In the genomic region with DNA sequence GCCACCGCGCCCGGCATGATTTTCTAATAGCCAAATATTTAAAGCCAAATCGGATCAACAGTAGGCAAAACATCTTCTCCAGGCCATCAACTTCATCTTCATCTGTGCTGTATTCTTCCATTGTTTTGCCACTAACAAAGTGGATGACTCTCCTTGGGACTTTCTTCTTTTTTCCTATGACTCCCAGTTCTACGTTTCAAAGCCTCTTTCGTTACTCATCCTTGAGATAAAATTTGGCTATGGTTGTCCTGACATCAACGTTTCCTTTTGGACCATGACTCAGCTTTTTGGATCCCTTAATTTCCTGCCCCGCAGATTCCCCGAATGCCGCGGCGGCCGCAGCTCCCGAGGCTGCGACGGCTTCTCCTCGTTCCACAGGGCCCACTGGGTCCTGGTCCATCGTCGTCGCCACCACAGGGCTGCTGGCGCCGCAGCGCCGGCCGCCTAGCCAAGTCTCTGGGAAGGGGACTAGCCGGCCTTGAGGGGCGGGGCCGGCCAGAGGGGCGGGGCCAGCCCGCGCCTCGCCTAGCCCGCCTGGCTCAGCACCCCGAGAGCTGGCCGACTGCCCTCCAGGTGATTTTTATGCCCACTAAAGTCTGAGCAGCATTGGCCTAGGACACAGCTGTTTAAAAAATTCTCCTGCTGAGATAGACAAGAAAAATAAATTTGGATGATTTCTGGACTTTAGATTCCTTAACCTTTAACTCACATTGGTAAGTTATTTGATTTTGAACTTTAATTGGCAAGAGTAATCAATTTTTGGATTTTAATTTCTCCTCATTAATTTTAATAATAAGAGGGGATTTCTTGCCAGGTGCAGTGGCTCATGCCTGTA, we compare ENCODE assay signal across 1 cellular context.
TF ChIP-seq lines count a peak whose summit lies in the region.

No MANE protein-coding gene starts in this region.

TF ChIP-seq in K562, 482 proteins besides CTCF, POLR2A, EP300 and RAD21 (continued from another document and continues in another):
- TF ChIP-seq, protein P1, sequence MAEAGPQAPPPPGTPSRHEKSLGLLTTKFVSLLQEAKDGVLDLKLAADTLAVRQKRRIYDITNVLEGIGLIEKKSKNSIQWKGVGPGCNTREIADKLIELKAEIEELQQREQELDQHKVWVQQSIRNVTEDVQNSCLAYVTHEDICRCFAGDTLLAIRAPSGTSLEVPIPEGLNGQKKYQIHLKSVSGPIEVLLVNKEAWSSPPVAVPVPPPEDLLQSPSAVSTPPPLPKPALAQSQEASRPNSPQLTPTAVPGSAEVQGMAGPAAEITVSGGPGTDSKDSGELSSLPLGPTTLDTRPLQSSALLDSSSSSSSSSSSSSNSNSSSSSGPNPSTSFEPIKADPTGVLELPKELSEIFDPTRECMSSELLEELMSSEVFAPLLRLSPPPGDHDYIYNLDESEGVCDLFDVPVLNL (CRISPR knock-in tag; IDR thresholded peaks at IDR 0.05; ENCODE audit: low read depth) = no peak
- TF ChIP-seq, protein P2, sequence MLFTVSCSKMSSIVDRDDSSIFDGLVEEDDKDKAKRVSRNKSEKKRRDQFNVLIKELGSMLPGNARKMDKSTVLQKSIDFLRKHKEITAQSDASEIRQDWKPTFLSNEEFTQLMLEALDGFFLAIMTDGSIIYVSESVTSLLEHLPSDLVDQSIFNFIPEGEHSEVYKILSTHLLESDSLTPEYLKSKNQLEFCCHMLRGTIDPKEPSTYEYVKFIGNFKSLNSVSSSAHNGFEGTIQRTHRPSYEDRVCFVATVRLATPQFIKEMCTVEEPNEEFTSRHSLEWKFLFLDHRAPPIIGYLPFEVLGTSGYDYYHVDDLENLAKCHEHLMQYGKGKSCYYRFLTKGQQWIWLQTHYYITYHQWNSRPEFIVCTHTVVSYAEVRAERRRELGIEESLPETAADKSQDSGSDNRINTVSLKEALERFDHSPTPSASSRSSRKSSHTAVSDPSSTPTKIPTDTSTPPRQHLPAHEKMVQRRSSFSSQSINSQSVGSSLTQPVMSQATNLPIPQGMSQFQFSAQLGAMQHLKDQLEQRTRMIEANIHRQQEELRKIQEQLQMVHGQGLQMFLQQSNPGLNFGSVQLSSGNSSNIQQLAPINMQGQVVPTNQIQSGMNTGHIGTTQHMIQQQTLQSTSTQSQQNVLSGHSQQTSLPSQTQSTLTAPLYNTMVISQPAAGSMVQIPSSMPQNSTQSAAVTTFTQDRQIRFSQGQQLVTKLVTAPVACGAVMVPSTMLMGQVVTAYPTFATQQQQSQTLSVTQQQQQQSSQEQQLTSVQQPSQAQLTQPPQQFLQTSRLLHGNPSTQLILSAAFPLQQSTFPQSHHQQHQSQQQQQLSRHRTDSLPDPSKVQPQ (CRISPR knock-in tag; IDR thresholded peaks at IDR 0.05; ENCODE audit: borderline replicate concordance) = no peak
- TF ChIP-seq MIER1 (IDR thresholded peaks at IDR 0.05; ENCODE audit: low read depth) (no peak), DNMT1 (IDR thresholded peaks at IDR 0.05) (no peak), CSDE1 (IDR thresholded peaks at IDR 0.05) (no peak; a peak in 1 of 4 replicates), BHLHE40 (IDR thresholded peaks at IDR 0.05; ENCODE audit: low read length) (no peak; the same call in 1 of the 2 replicates), PRMT5 (CRISPR knock-in tag; IDR thresholded peaks at IDR 0.05) (no peak), KLF6 (CRISPR knock-in tag; IDR thresholded peaks at IDR 0.05; ENCODE audit: borderline replicate concordance) (peak; percentile 39; the same call in 1 of the 2 replicates), PCBP1 (IDR thresholded peaks at IDR 0.05; ENCODE audit: low read depth, low read length, poor library complexity, severe bottlenecking) (no peak), NCOR1 (IDR thresholded peaks at IDR 0.05) (0 out of 2 replicates have a peak, but pooled peaks have one; percentile 3), GATAD2B (IDR thresholded peaks at IDR 0.05; ENCODE audit: borderline replicate concordance) (no peak), BCL6 (CRISPR knock-in tag; IDR thresholded peaks at IDR 0.05) (no peak), ADNP (tag; IDR thresholded peaks at IDR 0.05) (no peak), ATF1 (CRISPR knock-in tag; IDR thresholded peaks at IDR 0.05) (no peak), ATF1 (tag; IDR thresholded peaks at IDR 0.05) (peak; percentile 79), ZFX (CRISPR knock-in tag; IDR thresholded peaks at IDR 0.05) (peak; percentile 70), BCOR (IDR thresholded peaks at IDR 0.05) (peak; percentile 46; the same call in 1 of the 2 replicates), KHSRP (IDR thresholded peaks at IDR 0.05) (no peak), ESRRB (CRISPR knock-in tag; IDR thresholded peaks at IDR 0.05; ENCODE audit: borderline replicate concordance) (no peak), RBM15 (IDR thresholded peaks at IDR 0.05; ENCODE audit: insufficient read depth, low read length) (no peak), ZBTB1 (CRISPR knock-in tag; IDR thresholded peaks at IDR 0.05; ENCODE audit: borderline replicate concordance, low read depth) (no peak), TRIM24 (IDR thresholded peaks at IDR 0.05) (peak in 1 of 2 experiments; percentile 77; a peak in 2 of 4 replicates), ZNF134 (CRISPR knock-in tag; conservative IDR thresholded peaks at IDR 0.05) (0 out of 2 replicates have a peak, but pooled peaks have one; percentile 17)
- TF ChIP-seq, protein P3, sequence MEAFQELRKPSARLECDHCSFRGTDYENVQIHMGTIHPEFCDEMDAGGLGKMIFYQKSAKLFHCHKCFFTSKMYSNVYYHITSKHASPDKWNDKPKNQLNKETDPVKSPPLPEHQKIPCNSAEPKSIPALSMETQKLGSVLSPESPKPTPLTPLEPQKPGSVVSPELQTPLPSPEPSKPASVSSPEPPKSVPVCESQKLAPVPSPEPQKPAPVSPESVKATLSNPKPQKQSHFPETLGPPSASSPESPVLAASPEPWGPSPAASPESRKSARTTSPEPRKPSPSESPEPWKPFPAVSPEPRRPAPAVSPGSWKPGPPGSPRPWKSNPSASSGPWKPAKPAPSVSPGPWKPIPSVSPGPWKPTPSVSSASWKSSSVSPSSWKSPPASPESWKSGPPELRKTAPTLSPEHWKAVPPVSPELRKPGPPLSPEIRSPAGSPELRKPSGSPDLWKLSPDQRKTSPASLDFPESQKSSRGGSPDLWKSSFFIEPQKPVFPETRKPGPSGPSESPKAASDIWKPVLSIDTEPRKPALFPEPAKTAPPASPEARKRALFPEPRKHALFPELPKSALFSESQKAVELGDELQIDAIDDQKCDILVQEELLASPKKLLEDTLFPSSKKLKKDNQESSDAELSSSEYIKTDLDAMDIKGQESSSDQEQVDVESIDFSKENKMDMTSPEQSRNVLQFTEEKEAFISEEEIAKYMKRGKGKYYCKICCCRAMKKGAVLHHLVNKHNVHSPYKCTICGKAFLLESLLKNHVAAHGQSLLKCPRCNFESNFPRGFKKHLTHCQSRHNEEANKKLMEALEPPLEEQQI (IDR thresholded peaks at IDR 0.05) = no peak
- TF ChIP-seq, protein P4, sequence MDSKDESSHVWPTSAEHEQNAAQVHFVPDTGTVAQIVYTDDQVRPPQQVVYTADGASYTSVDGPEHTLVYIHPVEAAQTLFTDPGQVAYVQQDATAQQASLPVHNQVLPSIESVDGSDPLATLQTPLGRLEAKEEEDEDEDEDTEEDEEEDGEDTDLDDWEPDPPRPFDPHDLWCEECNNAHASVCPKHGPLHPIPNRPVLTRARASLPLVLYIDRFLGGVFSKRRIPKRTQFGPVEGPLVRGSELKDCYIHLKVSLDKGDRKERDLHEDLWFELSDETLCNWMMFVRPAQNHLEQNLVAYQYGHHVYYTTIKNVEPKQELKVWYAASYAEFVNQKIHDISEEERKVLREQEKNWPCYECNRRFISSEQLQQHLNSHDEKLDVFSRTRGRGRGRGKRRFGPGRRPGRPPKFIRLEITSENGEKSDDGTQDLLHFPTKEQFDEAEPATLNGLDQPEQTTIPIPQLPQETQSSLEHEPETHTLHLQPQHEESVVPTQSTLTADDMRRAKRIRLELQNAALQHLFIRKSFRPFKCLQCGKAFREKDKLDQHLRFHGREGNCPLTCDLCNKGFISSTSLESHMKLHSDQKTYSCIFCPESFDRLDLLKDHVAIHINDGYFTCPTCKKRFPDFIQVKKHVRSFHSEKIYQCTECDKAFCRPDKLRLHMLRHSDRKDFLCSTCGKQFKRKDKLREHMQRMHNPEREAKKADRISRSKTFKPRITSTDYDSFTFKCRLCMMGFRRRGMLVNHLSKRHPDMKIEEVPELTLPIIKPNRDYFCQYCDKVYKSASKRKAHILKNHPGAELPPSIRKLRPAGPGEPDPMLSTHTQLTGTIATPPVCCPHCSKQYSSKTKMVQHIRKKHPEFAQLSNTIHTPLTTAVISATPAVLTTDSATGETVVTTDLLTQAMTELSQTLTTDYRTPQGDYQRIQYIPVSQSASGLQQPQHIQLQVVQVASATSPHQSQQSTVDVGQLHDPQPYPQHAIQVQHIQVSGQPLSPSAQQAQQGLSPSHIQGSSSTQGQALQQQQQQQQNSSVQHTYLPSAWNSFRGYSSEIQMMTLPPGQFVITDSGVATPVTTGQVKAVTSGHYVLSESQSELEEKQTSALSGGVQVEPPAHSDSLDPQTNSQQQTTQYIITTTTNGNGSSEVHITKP (IDR thresholded peaks at IDR 0.05; ENCODE audit: partially characterized antibody) = no peak
- TF ChIP-seq, protein P5, sequence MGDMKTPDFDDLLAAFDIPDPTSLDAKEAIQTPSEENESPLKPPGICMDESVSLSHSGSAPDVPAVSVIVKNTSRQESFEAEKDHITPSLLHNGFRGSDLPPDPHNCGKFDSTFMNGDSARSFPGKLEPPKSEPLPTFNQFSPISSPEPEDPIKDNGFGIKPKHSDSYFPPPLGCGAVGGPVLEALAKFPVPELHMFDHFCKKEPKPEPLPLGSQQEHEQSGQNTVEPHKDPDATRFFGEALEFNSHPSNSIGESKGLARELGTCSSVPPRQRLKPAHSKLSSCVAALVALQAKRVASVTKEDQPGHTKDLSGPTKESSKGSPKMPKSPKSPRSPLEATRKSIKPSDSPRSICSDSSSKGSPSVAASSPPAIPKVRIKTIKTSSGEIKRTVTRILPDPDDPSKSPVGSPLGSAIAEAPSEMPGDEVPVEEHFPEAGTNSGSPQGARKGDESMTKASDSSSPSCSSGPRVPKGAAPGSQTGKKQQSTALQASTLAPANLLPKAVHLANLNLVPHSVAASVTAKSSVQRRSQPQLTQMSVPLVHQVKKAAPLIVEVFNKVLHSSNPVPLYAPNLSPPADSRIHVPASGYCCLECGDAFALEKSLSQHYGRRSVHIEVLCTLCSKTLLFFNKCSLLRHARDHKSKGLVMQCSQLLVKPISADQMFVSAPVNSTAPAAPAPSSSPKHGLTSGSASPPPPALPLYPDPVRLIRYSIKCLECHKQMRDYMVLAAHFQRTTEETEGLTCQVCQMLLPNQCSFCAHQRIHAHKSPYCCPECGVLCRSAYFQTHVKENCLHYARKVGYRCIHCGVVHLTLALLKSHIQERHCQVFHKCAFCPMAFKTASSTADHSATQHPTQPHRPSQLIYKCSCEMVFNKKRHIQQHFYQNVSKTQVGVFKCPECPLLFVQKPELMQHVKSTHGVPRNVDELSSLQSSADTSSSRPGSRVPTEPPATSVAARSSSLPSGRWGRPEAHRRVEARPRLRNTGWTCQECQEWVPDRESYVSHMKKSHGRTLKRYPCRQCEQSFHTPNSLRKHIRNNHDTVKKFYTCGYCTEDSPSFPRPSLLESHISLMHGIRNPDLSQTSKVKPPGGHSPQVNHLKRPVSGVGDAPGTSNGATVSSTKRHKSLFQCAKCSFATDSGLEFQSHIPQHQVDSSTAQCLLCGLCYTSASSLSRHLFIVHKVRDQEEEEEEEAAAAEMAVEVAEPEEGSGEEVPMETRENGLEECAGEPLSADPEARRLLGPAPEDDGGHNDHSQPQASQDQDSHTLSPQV (IDR thresholded peaks at IDR 0.05) = peak; percentile 96
- TF ChIP-seq, protein P6, sequence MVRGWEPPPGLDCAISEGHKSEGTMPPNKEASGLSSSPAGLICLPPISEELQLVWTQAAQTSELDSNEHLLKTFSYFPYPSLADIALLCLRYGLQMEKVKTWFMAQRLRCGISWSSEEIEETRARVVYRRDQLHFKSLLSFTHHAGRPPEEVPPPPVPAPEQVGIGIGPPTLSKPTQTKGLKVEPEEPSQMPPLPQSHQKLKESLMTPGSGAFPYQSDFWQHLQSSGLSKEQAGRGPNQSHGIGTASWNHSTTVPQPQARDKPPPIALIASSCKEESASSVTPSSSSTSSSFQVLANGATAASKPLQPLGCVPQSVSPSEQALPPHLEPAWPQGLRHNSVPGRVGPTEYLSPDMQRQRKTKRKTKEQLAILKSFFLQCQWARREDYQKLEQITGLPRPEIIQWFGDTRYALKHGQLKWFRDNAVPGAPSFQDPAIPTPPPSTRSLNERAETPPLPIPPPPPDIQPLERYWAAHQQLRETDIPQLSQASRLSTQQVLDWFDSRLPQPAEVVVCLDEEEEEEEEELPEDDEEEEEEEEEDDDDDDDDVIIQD (CRISPR knock-in tag; IDR thresholded peaks at IDR 0.05) = no peak
- TF ChIP-seq, protein P7, sequence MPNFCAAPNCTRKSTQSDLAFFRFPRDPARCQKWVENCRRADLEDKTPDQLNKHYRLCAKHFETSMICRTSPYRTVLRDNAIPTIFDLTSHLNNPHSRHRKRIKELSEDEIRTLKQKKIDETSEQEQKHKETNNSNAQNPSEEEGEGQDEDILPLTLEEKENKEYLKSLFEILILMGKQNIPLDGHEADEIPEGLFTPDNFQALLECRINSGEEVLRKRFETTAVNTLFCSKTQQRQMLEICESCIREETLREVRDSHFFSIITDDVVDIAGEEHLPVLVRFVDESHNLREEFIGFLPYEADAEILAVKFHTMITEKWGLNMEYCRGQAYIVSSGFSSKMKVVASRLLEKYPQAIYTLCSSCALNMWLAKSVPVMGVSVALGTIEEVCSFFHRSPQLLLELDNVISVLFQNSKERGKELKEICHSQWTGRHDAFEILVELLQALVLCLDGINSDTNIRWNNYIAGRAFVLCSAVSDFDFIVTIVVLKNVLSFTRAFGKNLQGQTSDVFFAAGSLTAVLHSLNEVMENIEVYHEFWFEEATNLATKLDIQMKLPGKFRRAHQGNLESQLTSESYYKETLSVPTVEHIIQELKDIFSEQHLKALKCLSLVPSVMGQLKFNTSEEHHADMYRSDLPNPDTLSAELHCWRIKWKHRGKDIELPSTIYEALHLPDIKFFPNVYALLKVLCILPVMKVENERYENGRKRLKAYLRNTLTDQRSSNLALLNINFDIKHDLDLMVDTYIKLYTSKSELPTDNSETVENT (CRISPR knock-in tag; IDR thresholded peaks at IDR 0.05) = peak; percentile 62; the same call in 1 of the 2 replicates
- TF ChIP-seq, protein P8, sequence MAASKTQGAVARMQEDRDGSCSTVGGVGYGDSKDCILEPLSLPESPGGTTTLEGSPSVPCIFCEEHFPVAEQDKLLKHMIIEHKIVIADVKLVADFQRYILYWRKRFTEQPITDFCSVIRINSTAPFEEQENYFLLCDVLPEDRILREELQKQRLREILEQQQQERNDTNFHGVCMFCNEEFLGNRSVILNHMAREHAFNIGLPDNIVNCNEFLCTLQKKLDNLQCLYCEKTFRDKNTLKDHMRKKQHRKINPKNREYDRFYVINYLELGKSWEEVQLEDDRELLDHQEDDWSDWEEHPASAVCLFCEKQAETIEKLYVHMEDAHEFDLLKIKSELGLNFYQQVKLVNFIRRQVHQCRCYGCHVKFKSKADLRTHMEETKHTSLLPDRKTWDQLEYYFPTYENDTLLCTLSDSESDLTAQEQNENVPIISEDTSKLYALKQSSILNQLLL (CRISPR knock-in tag; IDR thresholded peaks at IDR 0.05; ENCODE audit: borderline replicate concordance) = no peak
